Comparison of ENCODE assay signal across 14 cellular contexts in the genomic region with DNA sequence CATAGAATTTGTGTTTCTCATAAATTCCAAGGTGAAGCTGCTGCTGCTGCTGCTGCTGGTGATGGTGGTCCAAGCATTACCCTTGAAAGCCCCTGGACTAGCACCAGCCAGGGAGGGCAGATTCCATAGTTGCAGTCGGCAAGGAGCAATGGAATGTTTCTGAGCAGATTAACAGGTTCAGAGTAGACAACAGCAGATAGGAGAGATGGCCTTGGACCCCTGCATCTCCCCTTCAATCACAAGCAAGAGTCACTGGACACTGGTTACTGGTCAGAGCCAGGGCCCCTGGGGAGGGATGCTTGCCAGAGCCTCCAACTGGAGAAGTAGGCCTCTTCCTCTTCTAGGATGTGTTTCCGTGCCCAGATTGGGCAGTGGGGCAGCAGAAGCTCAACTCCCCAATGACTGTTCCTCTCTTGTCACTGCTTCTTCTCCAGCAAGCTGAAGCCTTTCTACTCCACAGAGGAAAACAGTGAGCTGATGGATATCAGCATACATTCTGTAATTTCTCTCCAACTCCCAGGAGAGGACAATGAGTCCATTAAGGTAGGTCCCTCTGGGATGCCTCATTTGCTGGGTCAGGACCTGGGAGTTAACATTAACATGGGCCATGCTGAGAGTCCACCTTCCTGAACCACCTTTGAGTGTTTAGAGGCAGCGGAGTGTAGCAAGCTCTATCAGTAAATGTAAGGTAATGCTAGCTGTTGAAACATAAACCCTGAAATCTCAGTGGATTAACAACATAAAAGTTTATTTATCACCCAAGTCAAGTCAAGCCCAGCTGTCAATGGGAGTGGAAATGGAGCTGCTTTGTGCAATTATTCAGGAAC. TPM values are rescaled to one million over a fixed set of nuclear protein-coding genes. Genes with fewer than 3 reads are reported as not detected.
"Had no signal": no experiment of that assay in that cellular context is flagged by ENCODE, and none has a peak within 500 bp of the region (broad histone marks: within the 10 kb centered on the region; RNA-seq: fewer than 3 reads in every experiment).

No MANE protein-coding gene starts in this region.

- H3K4me3 ChIP-seq: left ventricle myocardium inferior, neural progenitor cell, SJSA1 had no signal

- H3K27ac ChIP-seq: left ventricle myocardium inferior, neural progenitor cell, parathyroid adenoma, SJSA1 had no signal

- H3K36me3 Mint-ChIP-seq: activated naive CD8-positive, alpha-beta T cell treated with anti-CD3 and anti-CD28 coated beads for 36 hours; neural progenitor cell had no signal

- ATAC-seq: activated CD8-positive, alpha-beta T cell treated with anti-CD3 and anti-CD28 coated beads, Interleukin-2, amount 10 ng/mL, durations not matched to agents 7 days and 5 days; esophagus mucosa had no signal

- H3K27ac Mint-ChIP-seq: activated CD8-positive, alpha-beta T cell treated with anti-CD3 and anti-CD28 coated beads, Interleukin-2, amount 10 ng/mL, durations not matched to agents 7 days and 5 days; activated naive CD8-positive, alpha-beta T cell treated with anti-CD3 and anti-CD28 coated beads for 36 hours; neural progenitor cell had no signal

- H3K9me3 Mint-ChIP-seq: activated naive CD8-positive, alpha-beta T cell treated with anti-CD3 and anti-CD28 coated beads for 36 hours; neural progenitor cell had no signal

- H3K36me3 ChIP-seq: left ventricle myocardium inferior, neural progenitor cell, SJSA1 had no signal

- DNase-seq: activated CD4-positive, alpha-beta T cell treated with anti-CD3 and anti-CD28 coated beads for 4 hours; activated CD8-positive, alpha-beta T cell treated with anti-CD3 and anti-CD28 coated beads, Interleukin-2, amount 10 ng/mL, durations not matched to agents 7 days and 5 days; activated naive CD8-positive, alpha-beta T cell treated with anti-CD3 and anti-CD28 coated beads for 36 hours; glutamatergic neuron; left ventricle myocardium inferior; stimulated activated CD4-positive, alpha-beta T cell treated with anti-CD3 and anti-CD28 coated beads, Interleukin-1b, Interleukin-23, amount 100 ng/mL, for 48 hours; stimulated activated naive CD4-positive, alpha-beta T cell had no signal

- H3K4me1 ChIP-seq: left ventricle myocardium inferior, neural progenitor cell, parathyroid adenoma had no signal

- H2AFZ ChIP-seq: neural progenitor cell, parathyroid adenoma had no signal

- H3K4me2 ChIP-seq: neural progenitor cell had no signal

- H3K27me3 ChIP-seq: neural progenitor cell had no signal

- H3K9me3 ChIP-seq: SJSA1 had no signal

- H3K4me3 Mint-ChIP-seq: activated CD8-positive, alpha-beta T cell treated with anti-CD3 and anti-CD28 coated beads, Interleukin-2, amount 10 ng/mL, durations not matched to agents 7 days and 5 days; activated naive CD8-positive, alpha-beta T cell treated with anti-CD3 and anti-CD28 coated beads for 36 hours; neural progenitor cell had no signal

- H3K79me2 ChIP-seq: parathyroid adenoma had no signal

RNA-seq across cellular contexts. Expression of gene MROH2A, which starts 35.3 kb away (rescaled TPM):
- total RNA-seq: activated CD8-positive, alpha-beta T cell treated with anti-CD3 and anti-CD28 coated beads, Interleukin-2, amount 10 ng/mL, durations not matched to agents 7 days and 5 days; activated naive CD8-positive, alpha-beta T cell treated with anti-CD3 and anti-CD28 coated beads for 36 hours; cerebellum; dermis microvascular lymphatic vessel endothelial cell; fibroblast of villous mesenchyme; left ventricle myocardium inferior; SJSA1 had no signal

RNA-seq across cellular contexts. Expression of gene UGT1A1, which starts 53.4 kb away (rescaled TPM):
- total RNA-seq: activated CD8-positive, alpha-beta T cell treated with anti-CD3 and anti-CD28 coated beads, Interleukin-2, amount 10 ng/mL, durations not matched to agents 7 days and 5 days; activated naive CD8-positive, alpha-beta T cell treated with anti-CD3 and anti-CD28 coated beads for 36 hours; cerebellum; dermis microvascular lymphatic vessel endothelial cell; fibroblast of villous mesenchyme; left ventricle myocardium inferior; SJSA1 had no signal
